15 cellular contexts compared by ENCODE assay signal in genomic region chr5:157576678-157577077, GRCh38. TPM values are rescaled to one million over a fixed set of nuclear protein-coding genes. Genes with fewer than 3 reads are reported as not detected.
DNase-seq lines count a peak whose midpoint lies in the region; TF ChIP-seq lines count a peak whose summit lies in the region.
"Had no signal": no experiment of that assay in that cellular context is flagged by ENCODE, and none has a peak within 500 bp of the region (broad histone marks: within the 10 kb centered on the region; RNA-seq: fewer than 3 reads in every experiment).

No MANE protein-coding gene starts in this region.

- intact Hi-C loops in OCI-LY7 (cut with micrococcal nuclease; ENCODE audit: unreplicated experiment): no loop called here

- BruUV-seq in OCI-LY7 (replicated peaks; lab: Mats Ljungman, UMichigan): TSS peak; percentile 53

- CTCF ChIA-PET in OCI-LY7 (lab: Charles Lee; ENCODE audit: unreplicated experiment): interaction anchor here (0.5 to 2.1 kb wide), 2 partner anchors 17 to 258 kb away, joined by 3 to 6 read pairs; no protein-coding TSS in a partner anchor

- peak overlapping the region; percentile 85 for H3K4me2 ChIP-seq in OCI-LY7 (ENCODE audit: low read length)
- peak overlapping the region; percentile 98 for H3K4me2 ChIP-seq in skeletal muscle satellite cell (ENCODE audit: low read length)

- POLR2A ChIA-PET in OCI-LY7 (lab: Charles Lee): interaction anchor here (1.1 to 3.1 kb wide), 9 partner anchors 10 to 158 kb away, joined by 3 to 19 read pairs (median 5); partner anchors contain the start of gene THG1L

- no peak overlapping the region for H3K27ac ChIP-seq in OCI-LY7 (ENCODE audit: low read depth, low read length, poor library complexity, severe bottlenecking)
- H3K27ac ChIP-seq: HL-60 had no signal

- H3K36me3 ChIP-seq in OCI-LY7 (ENCODE audit: insufficient read depth, low read length) (no peaks in the 10 kb centered on the region), skeletal muscle satellite cell (ENCODE audit: insufficient read depth, low read length) (no peaks in the 10 kb centered on the region)

- H3K27me3 ChIP-seq in skeletal muscle satellite cell (ENCODE audit: control insufficient read depth, insufficient read depth, low read length): no peaks in the 10 kb centered on the region

- no peaks in the 10 kb centered on the region for H3K9me2 ChIP-seq in OCI-LY7 (ENCODE audit: insufficient read depth, low read length)

- H3K4me3 ChIP-seq in OCI-LY7 (ENCODE audit: low read depth, low read length, poor library complexity, severe bottlenecking) (peak overlapping the region; percentile 81), skeletal muscle satellite cell (ENCODE audit: low read length) (no peak overlapping the region)
- H3K4me3 ChIP-seq: mucosa of descending colon had no signal

- peaks cover 39% of the 10 kb centered on the region for H3K36me3 Mint-ChIP-seq in T-helper 1 cell treated with Interleukin-12 subunit alpha and Interleukin-12 subunit beta and Interleukin-4 antibody, amounts not matched to agents 30 μg/mL and 1 μg/mL, for 36 hours (ENCODE audit: low read depth)
- H3K36me3 Mint-ChIP-seq in immature natural killer cell: no peaks in the 10 kb centered on the region

- peak overlapping the region; percentile 50 for H3K27ac Mint-ChIP-seq in T-helper 1 cell treated with Interleukin-12 subunit alpha and Interleukin-12 subunit beta and Interleukin-4 antibody, amounts not matched to agents 30 μg/mL and 1 μg/mL, for 36 hours
- H3K27ac Mint-ChIP-seq in immature natural killer cell: no peak overlapping the region
- H3K27ac Mint-ChIP-seq: activated T-cell treated with anti-CD3 and anti-CD28 coated beads, Interleukin-2, amount 50 U/mL, for 72 hours had no signal

- H3K9me3 ChIP-seq in OCI-LY7 (ENCODE audit: low read length) (0 out of 2 replicates have a peak, but pooled peaks cover 5% of the 10 kb centered on the region), skeletal muscle satellite cell (replicated peaks; ENCODE audit: low read length) (no peaks in the 10 kb centered on the region)
- H3K9me3 ChIP-seq: mucosa of descending colon, psoas muscle had no signal

- TF ChIP-seq CTCF in OCI-LY7 (conservative IDR thresholded peaks at IDR 0.05; ENCODE audit: low read length): no peak

- peak overlapping the region; percentile 81 for H3K4me3 Mint-ChIP-seq in T-helper 1 cell treated with Interleukin-12 subunit alpha and Interleukin-12 subunit beta and Interleukin-4 antibody, amounts not matched to agents 30 μg/mL and 1 μg/mL, for 36 hours
- peak overlapping the region in 3 of 5 donors; percentile 42 to 71 (median 53) for H3K4me3 Mint-ChIP-seq in immature natural killer cell

- H2AFZ ChIP-seq in OCI-LY7 (ENCODE audit: low read length): peak overlapping the region; percentile 28

- peak overlapping the region; percentile 90 for H3K9ac ChIP-seq in skeletal muscle satellite cell (ENCODE audit: low read depth, low read length)

- H4K20me1 ChIP-seq in OCI-LY7 (ENCODE audit: insufficient read depth, low read length): no peaks in the 10 kb centered on the region

- peaks cover 56% of the 10 kb centered on the region for H3K4me1 Mint-ChIP-seq in T-helper 1 cell treated with Interleukin-12 subunit alpha and Interleukin-12 subunit beta and Interleukin-4 antibody, amounts not matched to agents 30 μg/mL and 1 μg/mL, for 36 hours (ENCODE audit: low read depth)
- peaks cover 14 to 22% of the 10 kb centered on the region in 2 donors for H3K4me1 Mint-ChIP-seq in immature natural killer cell

- no peaks in the 10 kb centered on the region for H3K9me3 Mint-ChIP-seq in T-helper 1 cell treated with Interleukin-12 subunit alpha and Interleukin-12 subunit beta and Interleukin-4 antibody, amounts not matched to agents 30 μg/mL and 1 μg/mL, for 36 hours
- H3K9me3 Mint-ChIP-seq in immature natural killer cell: no peaks in the 10 kb centered on the region
- H3K9me3 Mint-ChIP-seq: activated T-cell treated with anti-CD3 and anti-CD28 coated beads, Interleukin-2, amount 50 U/mL, for 72 hours had no signal

- peaks cover 33% of the 10 kb centered on the region; the same call in 1 of the 2 replicates for H3K79me2 ChIP-seq in OCI-LY7 (ENCODE audit: insufficient read depth, low read depth, low read length)

- H3K4me1 ChIP-seq in OCI-LY7 (ENCODE audit: insufficient read depth, low read length, poor library complexity, severe bottlenecking): peaks cover 42% of the 10 kb centered on the region
- peaks cover 30% of the 10 kb centered on the region for H3K4me1 ChIP-seq in skeletal muscle satellite cell (ENCODE audit: control insufficient read depth, insufficient read depth, low read length)

- H3K27me3 Mint-ChIP-seq in T-helper 1 cell treated with Interleukin-12 subunit alpha and Interleukin-12 subunit beta and Interleukin-4 antibody, amounts not matched to agents 30 μg/mL and 1 μg/mL, for 36 hours (ENCODE audit: low read depth): no peaks in the 10 kb centered on the region
- H3K27me3 Mint-ChIP-seq in immature natural killer cell (ENCODE audit: low read depth in 3 of 3): peaks cover 5 to 6% (median 6%) of the 10 kb centered on the region in 3 donors

- DNase-seq in T-helper 1 cell: no peak
- DNase-seq in OCI-LY7 (ENCODE audit: low spot score): no peak
- no peak for DNase-seq in immature natural killer cell
- DNase-seq in OCI-M1 (lab: John Stamatoyannopoulos, UW): no peak
- no peak for DNase-seq in stimulated activated CD4-positive, alpha-beta T cell treated with anti-CD3 and anti-CD28 coated beads, Interleukin-4, amount 100 ng/mL, for 4 hours
- no peak for DNase-seq in NCI-H1694 (lab: John Stamatoyannopoulos, UW)
- DNase-seq: GF-D8, NCI-H2029 treated with DMSO at 0.1 percent for 48 hours, NCI-H524 had no signal

RNA-seq across cellular contexts. Expression of gene ADAM19, which starts 1.1 kb away (rescaled TPM):
- total RNA-seq in OCI-LY7 (2014; rRNA removed; shearing (Covaris generic)): 19.0 and 24.2 TPM in 2 replicates
- 78.3 and 103 TPM in 2 replicates for total RNA-seq in OCI-LY7 (2022)
- under 1 TPM in 2 of 3 donors, not detected in 1; 0.03 to 0.10 TPM for polyA plus RNA-seq in immature natural killer cell
- total RNA-seq in skeletal muscle satellite cell (2012; rRNA removed): 0.76 and 7.6 TPM in 2 replicates
